ENCODE assay signal across 13 cellular contexts in the genomic region with DNA sequence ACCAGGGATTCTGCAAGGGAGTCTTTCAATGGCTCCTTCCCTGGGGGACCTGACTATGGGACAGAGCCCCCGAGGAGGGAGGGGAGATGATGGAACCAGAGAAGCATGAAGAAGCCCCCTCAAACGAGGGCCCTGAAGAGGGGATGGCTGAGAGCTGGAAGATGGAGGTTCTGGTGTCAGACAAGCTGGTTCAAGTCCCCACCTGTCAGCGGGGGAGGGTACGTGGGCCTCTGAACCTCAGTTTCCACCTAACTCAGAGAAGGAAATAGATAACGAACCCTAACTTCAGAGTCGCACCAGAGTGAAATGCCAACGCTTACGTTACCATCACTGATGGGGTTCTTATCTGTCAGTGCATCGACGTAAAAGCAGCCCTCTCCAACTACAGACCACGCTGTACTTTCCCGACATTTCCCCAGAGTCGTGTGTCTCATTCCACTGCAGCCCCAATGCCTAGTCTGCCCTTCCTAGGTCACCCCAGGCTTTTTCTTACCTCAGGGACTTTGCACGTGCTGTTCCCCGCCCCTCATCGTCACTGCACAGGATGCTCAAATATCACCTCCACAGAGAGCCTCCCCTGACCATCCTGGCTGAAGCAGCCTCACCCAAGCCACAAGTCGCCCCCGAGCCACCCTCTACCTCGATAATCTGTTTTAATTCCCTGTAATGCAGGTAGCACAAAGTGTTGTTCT.
DNase-seq lines count a peak whose midpoint lies in the region; ATAC-seq and TF ChIP-seq lines count a peak whose summit lies in the region.
"Had no signal": no experiment of that assay in that cellular context is flagged by ENCODE, and none has a peak within 500 bp of the region (broad histone marks: within the 10 kb centered on the region; RNA-seq: fewer than 3 reads in every experiment).

No MANE protein-coding gene starts in this region.

- peaks cover 50% of the 10 kb centered on the region for H3K36me3 Mint-ChIP-seq in activated CD8-positive, alpha-beta T cell treated with anti-CD3 and anti-CD28 coated beads for 36 hours (ENCODE audit: low read depth)
- H3K36me3 Mint-ChIP-seq in effector memory CD8-positive, alpha-beta T cell (ENCODE audit: insufficient read depth) = peaks cover 46% of the 10 kb centered on the region

- peak; percentile 41 for DNase-seq in activated naive CD4-positive, alpha-beta T cell treated with Interleukin-2 at 50 U/mL for 16 hours
- DNase-seq in activated naive CD4-positive, alpha-beta T cell (lab: John Stamatoyannopoulos, UW) = no peak
- peak; percentile 86 for DNase-seq in activated CD8-positive, alpha-beta T cell treated with anti-CD3 and anti-CD28 coated beads for 36 hours
- no peak for DNase-seq in effector memory CD8-positive, alpha-beta T cell
- DNase-seq in stimulated activated naive CD8-positive, alpha-beta T cell treated with anti-CD3 and anti-CD28 coated beads, Interleukin-15, Interleukin-2, amounts not matched to agents 100 U/mL and 50 U/mL, for 24 hours = peak; percentile 72
- no peak for DNase-seq in mammary epithelial cell
- DNase-seq: DMS79 treated with DMSO at 0.1 percent for 48 hours, foreskin melanocyte, NCI-H1105 treated with DMSO at 0.1 percent for 48 hours, NCI-H526, ovary had no signal

- no peaks in the 10 kb centered on the region for H4K20me1 ChIP-seq in mammary epithelial cell (ENCODE audit: insufficient read depth, low read length)

- POLR2A ChIA-PET in activated CD8-positive, alpha-beta T cell treated with anti-CD3 and anti-CD28 coated beads for 36 hours (lab: Charles Lee) = interaction anchor here (1.0 to 2.6 kb wide), 4 partner anchors 21 to 30 kb away, joined by 4 to 14 read pairs (median 8); no protein-coding TSS in a partner anchor

- peaks cover 10% of the 10 kb centered on the region for H3K9me3 Mint-ChIP-seq in activated CD8-positive, alpha-beta T cell treated with anti-CD3 and anti-CD28 coated beads for 36 hours
- H3K9me3 Mint-ChIP-seq in effector memory CD8-positive, alpha-beta T cell = no peaks in the 10 kb centered on the region

- H3K27me3 ChIP-seq in mammary epithelial cell (ENCODE audit: insufficient read depth, low read length) = peaks cover 2% of the 10 kb centered on the region
- H3K27me3 ChIP-seq: ovary had no signal

- CTCF ChIA-PET in activated CD8-positive, alpha-beta T cell treated with anti-CD3 and anti-CD28 coated beads for 36 hours (lab: Charles Lee) = interaction anchor here (0.9 to 2.0 kb wide), 3 partner anchors 10 to 110 kb away, joined by 3 to 8 read pairs (median 3); no protein-coding TSS in a partner anchor
- CTCF ChIA-PET in mammary epithelial cell (lab: Charles Lee; ENCODE audit: low non-redundant PET) = no interaction called here

- no peak overlapping the region for H3K4me2 ChIP-seq in mammary epithelial cell (ENCODE audit: insufficient read depth, low read depth, low read length)

- peak overlapping the region; percentile 84 for H3K27ac Mint-ChIP-seq in activated CD8-positive, alpha-beta T cell treated with anti-CD3 and anti-CD28 coated beads for 36 hours
- H3K27ac Mint-ChIP-seq in effector memory CD8-positive, alpha-beta T cell = peak overlapping the region; percentile 92 to 94

- no peaks in the 10 kb centered on the region for H3K36me3 ChIP-seq in mammary epithelial cell (ENCODE audit: insufficient read depth, low read length)
- H3K36me3 ChIP-seq: ovary had no signal

- H3K4me1 ChIP-seq in mammary epithelial cell (ENCODE audit: insufficient read depth, low read length) = no peaks in the 10 kb centered on the region

- no peak overlapping the region for H2AFZ ChIP-seq in mammary epithelial cell (ENCODE audit: low read depth, low read length)

- ATAC-seq in activated CD8-positive, alpha-beta T cell treated with anti-CD3 and anti-CD28 coated beads for 36 hours = peak; percentile 28
- ATAC-seq in effector memory CD8-positive, alpha-beta T cell (replicated peaks) = peak; percentile 13
- ATAC-seq in stimulated activated naive CD8-positive, alpha-beta T cell treated with anti-CD3 and anti-CD28 coated beads, Interleukin-15, Interleukin-2, amounts not matched to agents 100 U/mL and 50 U/mL, for 24 hours = peak; percentile 47
- ATAC-seq in GM19395 (IDR thresholded peaks at IDR 0.05; ENCODE audit: unreplicated experiment) (no peak), GM18498 (IDR thresholded peaks at IDR 0.05; ENCODE audit: unreplicated experiment) (no peak)

- H3K27ac ChIP-seq in mammary epithelial cell (ENCODE audit: insufficient read depth, low read depth, low read length) = no peak overlapping the region
- H3K27ac ChIP-seq: ovary had no signal

- no peaks in the 10 kb centered on the region for H3K27me3 Mint-ChIP-seq in activated CD8-positive, alpha-beta T cell treated with anti-CD3 and anti-CD28 coated beads for 36 hours
- H3K27me3 Mint-ChIP-seq in effector memory CD8-positive, alpha-beta T cell = no peaks in the 10 kb centered on the region

- H3K4me3 ChIP-seq in mammary epithelial cell (replicated peaks in 1 of 3; ENCODE audit: insufficient read depth in 1 of 3, low read depth in 2 of 3, low read length in 3 of 3) = no peak overlapping the region
- H3K4me3 ChIP-seq: ovary had no signal

- H3K9me3 ChIP-seq in mammary epithelial cell (replicated peaks; ENCODE audit: insufficient read depth, low read length) = no peaks in the 10 kb centered on the region
- H3K9me3 ChIP-seq: ovary had no signal

- intact Hi-C loops in activated CD8-positive, alpha-beta T cell treated with anti-CD3 and anti-CD28 coated beads for 36 hours (cut with micrococcal nuclease) = loop anchor here (5.0 kb wide), 1 partner anchor 50 kb away; no protein-coding TSS in a partner anchor
- intact Hi-C loops in mammary epithelial cell (cut with micrococcal nuclease) = no loop called here

- 73% methylated on average over 19 of the region's 19 CpGs for WGBS in mammary epithelial cell (ENCODE audit: low coverage, missing lambda C conversion rate)

- dilution Hi-C loops in mammary epithelial cell (cut with HindIII; ENCODE audit: low sequenced_read_pairs) = loop anchor here (5.0 kb wide), 1 partner anchor 80 kb away; no protein-coding TSS in a partner anchor

- peaks cover 86% of the 10 kb centered on the region for H3K4me1 Mint-ChIP-seq in activated CD8-positive, alpha-beta T cell treated with anti-CD3 and anti-CD28 coated beads for 36 hours (ENCODE audit: low read depth)
- H3K4me1 Mint-ChIP-seq in effector memory CD8-positive, alpha-beta T cell (ENCODE audit: low read depth in 2 of 2) = peaks cover 76 to 80% of the 10 kb centered on the region in 2 donors

- H3K4me3 Mint-ChIP-seq in activated CD8-positive, alpha-beta T cell treated with anti-CD3 and anti-CD28 coated beads for 36 hours = peak overlapping the region; percentile 33
- peak overlapping the region; percentile 39 to 55 for H3K4me3 Mint-ChIP-seq in effector memory CD8-positive, alpha-beta T cell

- in situ Hi-C loops in mammary epithelial cell (cut with MboI; ENCODE audit: low sequenced_read_pairs in 2 of 2) = no loop called here

- BruUV-seq in mammary epithelial cell (replicated peaks; lab: Mats Ljungman, UMichigan) = no TSS peak

- TF ChIP-seq CTCF in activated CD8-positive, alpha-beta T cell treated with anti-CD3 and anti-CD28 coated beads for 36 hours (IDR thresholded peaks at IDR 0.05) = no peak
- no peak for TF ChIP-seq CTCF in mammary epithelial cell (conservative IDR thresholded peaks at IDR 0.05 in 1 of 2, IDR thresholded peaks at IDR 0.05 in 1 of 2; ENCODE audit: extremely low read depth in 1 of 2, insufficient read depth in 1 of 2, low read depth in 1 of 2, low read length in 2 of 2)

- no peak overlapping the region for H3K9ac ChIP-seq in mammary epithelial cell (ENCODE audit: insufficient read depth, low read length)

- no peaks in the 10 kb centered on the region for H3K79me2 ChIP-seq in mammary epithelial cell (ENCODE audit: insufficient read depth, low read length)

Comparison
In these comparisons a context has a peak if more than half of its experiments do, and no peak if none do; other contexts are left out.
1. DNase-seq: peak in activated naive CD4-positive, alpha-beta T cell treated with Interleukin-2 at 50 U/mL for 16 hours (single experiment), activated CD8-positive, alpha-beta T cell treated with anti-CD3 and anti-CD28 coated beads for 36 hours (single experiment) and stimulated activated naive CD8-positive, alpha-beta T cell treated with anti-CD3 and anti-CD28 coated beads, Interleukin-15, Interleukin-2, amounts not matched to agents 100 U/mL and 50 U/mL, for 24 hours (single experiment); none in activated naive CD4-positive, alpha-beta T cell (0 of 4), effector memory CD8-positive, alpha-beta T cell (0 of 3) and mammary epithelial cell (single experiment).
2. ATAC-seq: peak in activated CD8-positive, alpha-beta T cell treated with anti-CD3 and anti-CD28 coated beads for 36 hours (single experiment), effector memory CD8-positive, alpha-beta T cell (single experiment) and stimulated activated naive CD8-positive, alpha-beta T cell treated with anti-CD3 and anti-CD28 coated beads, Interleukin-15, Interleukin-2, amounts not matched to agents 100 U/mL and 50 U/mL, for 24 hours (single experiment); none in GM19395 (single experiment) and GM18498 (single experiment).